1 cellular context compared by ENCODE assay signal in the genomic region with DNA sequence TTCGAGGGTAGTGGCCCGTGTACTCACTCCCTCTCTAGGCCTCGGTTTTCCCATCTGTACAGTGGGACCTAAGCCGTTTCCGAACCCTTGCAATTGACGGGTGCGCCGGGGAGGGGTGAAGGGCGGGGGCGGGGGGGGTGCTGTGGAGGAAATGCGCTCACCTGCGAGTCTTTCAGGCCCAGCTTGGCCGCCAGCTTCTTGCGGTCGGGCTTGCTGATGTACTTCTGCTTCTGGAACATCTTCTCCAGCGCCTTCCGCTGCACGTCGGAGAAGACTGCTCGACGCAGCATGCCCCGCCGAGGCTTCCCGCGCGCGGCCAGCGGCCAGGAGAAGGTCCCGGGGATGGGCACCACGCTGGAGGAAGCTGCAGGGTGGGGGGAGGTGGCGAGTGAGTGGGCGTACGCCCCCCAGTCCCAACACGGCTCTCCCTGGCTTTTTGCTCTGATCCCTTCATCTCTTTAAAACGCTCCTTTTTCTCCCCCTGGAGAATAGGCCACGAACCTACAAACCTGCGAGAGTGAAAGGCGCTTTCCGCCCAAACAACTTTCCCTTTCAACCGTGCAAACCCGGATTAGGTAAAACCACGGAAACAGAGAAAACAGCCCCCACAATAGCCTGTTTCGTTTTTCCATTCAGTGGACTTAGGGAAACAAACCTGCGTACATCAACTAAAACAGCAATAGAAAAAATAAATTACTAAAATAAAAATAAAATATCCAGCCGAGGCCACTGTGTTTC.
TF ChIP-seq lines count a peak whose summit lies in the region.

No MANE protein-coding gene starts in this region.

TF ChIP-seq in GM12878, 131 proteins besides CTCF, POLR2A, EP300 and RAD21 (continued from another document):
- TF ChIP-seq, protein P1, sequence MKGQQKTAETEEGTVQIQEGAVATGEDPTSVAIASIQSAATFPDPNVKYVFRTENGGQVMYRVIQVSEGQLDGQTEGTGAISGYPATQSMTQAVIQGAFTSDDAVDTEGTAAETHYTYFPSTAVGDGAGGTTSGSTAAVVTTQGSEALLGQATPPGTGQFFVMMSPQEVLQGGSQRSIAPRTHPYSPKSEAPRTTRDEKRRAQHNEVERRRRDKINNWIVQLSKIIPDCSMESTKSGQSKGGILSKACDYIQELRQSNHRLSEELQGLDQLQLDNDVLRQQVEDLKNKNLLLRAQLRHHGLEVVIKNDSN (IDR thresholded peaks at IDR 0.05; ENCODE audit: borderline replicate concordance, extremely low read length, insufficient read depth, low read depth, low read length) = no peak
TF ChIP-seq in GM12878: peak in this region for 0.
